In genomic region chr14:99203080-99203479, GRCh38 we compare ENCODE assay signal across 20 cellular contexts.
DNase-seq lines count a peak whose midpoint lies in the region; ATAC-seq and TF ChIP-seq lines count a peak whose summit lies in the region.
"Had no signal": no experiment of that assay in that cellular context is flagged by ENCODE, and none has a peak within 500 bp of the region (broad histone marks: within the 10 kb centered on the region; RNA-seq: fewer than 3 reads in every experiment).

No MANE protein-coding gene starts in this region.

- H3K27me3 ChIP-seq in mammary epithelial cell (ENCODE audit: insufficient read depth, low read length), result no peaks in the 10 kb centered on the region
- H3K27me3 ChIP-seq: thyroid gland had no signal

- no peak for DNase-seq in activated CD4-positive, alpha-beta T cell treated with anti-CD3 and anti-CD28 coated beads for 36 hours
- DNase-seq in activated CD4-positive, alpha-beta T cell treated with anti-CD3 and anti-CD28 coated beads, Interleukin-2, amount 50 U/mL, for 48 hours, result no peak
- peak; percentile 84 for DNase-seq in ELF-1 (ENCODE audit: low read depth, low spot score)
- no peak for DNase-seq in activated naive CD8-positive, alpha-beta T cell treated with anti-CD3 and anti-CD28 coated beads for 36 hours
- DNase-seq in natural killer cell treated with Interleukin-12 subunit alpha and Interleukin-12 subunit beta and Interleukin-15 and Interleukin-18, amount 100 ng/mL, for 72 hours (ENCODE audit: low spot score), result no peak
- DNase-seq in activated gamma-delta T cell (lab: John Stamatoyannopoulos, UW), result no peak
- DNase-seq in mammary epithelial cell, result no peak
- DNase-seq in NCI-H187 (lab: John Stamatoyannopoulos, UW), result no peak
- DNase-seq: activated CD8-positive, alpha-beta memory T cell treated with anti-CD3 and anti-CD28 coated beads, Interleukin-2, amount 50 U/mL, for 4 hours; amygdala; DMS153; heart right ventricle; NCI-H2029; NCI-H446; NK-92 treated with Interleukin-12 subunit alpha and Interleukin-12 subunit beta, amount 100 ng/mL, for 24 hours; RPMI8226; thyroid gland had no signal

- no peaks in the 10 kb centered on the region for H4K20me1 ChIP-seq in mammary epithelial cell (ENCODE audit: insufficient read depth, low read length)

- in situ Hi-C loops in mammary epithelial cell (cut with MboI; ENCODE audit: low sequenced_read_pairs in 2 of 2), result no loop called here

- H3K36me3 Mint-ChIP-seq in activated CD4-positive, alpha-beta T cell treated with anti-CD3 and anti-CD28 coated beads for 36 hours (ENCODE audit: low read depth), result peaks cover 74% of the 10 kb centered on the region
- peaks cover 54% of the 10 kb centered on the region for H3K36me3 Mint-ChIP-seq in activated naive CD8-positive, alpha-beta T cell treated with anti-CD3 and anti-CD28 coated beads for 36 hours
- H3K36me3 Mint-ChIP-seq in natural killer cell treated with Interleukin-12 subunit alpha and Interleukin-12 subunit beta and Interleukin-15 and Interleukin-18, amount 100 ng/mL, for 72 hours, result no peaks in the 10 kb centered on the region

- TF ChIP-seq CTCF in mammary epithelial cell (conservative IDR thresholded peaks at IDR 0.05 in 1 of 2, IDR thresholded peaks at IDR 0.05 in 1 of 2; ENCODE audit: extremely low read depth in 1 of 2, insufficient read depth in 1 of 2, low read depth in 1 of 2, low read length in 2 of 2), result no peak

- intact Hi-C loops in activated CD4-positive, alpha-beta T cell treated with anti-CD3 and anti-CD28 coated beads for 36 hours (cut with DNase I, micrococcal nuclease), result no loop called here
- intact Hi-C loops in mammary epithelial cell (cut with micrococcal nuclease), result no loop called here

- H3K4me3 ChIP-seq in mammary epithelial cell (replicated peaks in 1 of 3; ENCODE audit: insufficient read depth in 1 of 3, low read depth in 2 of 3, low read length in 3 of 3), result no peak overlapping the region
- H3K4me3 ChIP-seq: heart right ventricle, K562, lung, prostate gland, thyroid gland had no signal

- peak overlapping the region; percentile 44 for H3K4me3 Mint-ChIP-seq in activated CD4-positive, alpha-beta T cell treated with anti-CD3 and anti-CD28 coated beads for 36 hours
- H3K4me3 Mint-ChIP-seq in activated naive CD8-positive, alpha-beta T cell treated with anti-CD3 and anti-CD28 coated beads for 36 hours, result peak overlapping the region; percentile 69
- H3K4me3 Mint-ChIP-seq in natural killer cell treated with Interleukin-12 subunit alpha and Interleukin-12 subunit beta and Interleukin-15 and Interleukin-18, amount 100 ng/mL, for 72 hours, result no peak overlapping the region

- dilution Hi-C loops in mammary epithelial cell (cut with HindIII; ENCODE audit: low sequenced_read_pairs), result no loop called here

- no peak overlapping the region for H3K27ac ChIP-seq in mammary epithelial cell (ENCODE audit: insufficient read depth, low read depth, low read length)
- H3K27ac ChIP-seq: heart right ventricle, prostate gland, thyroid gland had no signal

- H3K4me1 ChIP-seq in mammary epithelial cell (ENCODE audit: insufficient read depth, low read length), result no peaks in the 10 kb centered on the region
- H3K4me1 ChIP-seq: prostate gland, thyroid gland had no signal

- peak; percentile 28 for ATAC-seq in activated CD4-positive, alpha-beta T cell treated with anti-CD3 and anti-CD28 coated beads for 36 hours
- no peak for ATAC-seq in natural killer cell treated with Interleukin-12 subunit alpha and Interleukin-12 subunit beta and Interleukin-15 and Interleukin-18, amount 100 ng/mL, for 72 hours
- ATAC-seq: heart right ventricle, K562 had no signal

- H3K79me2 ChIP-seq in mammary epithelial cell (ENCODE audit: insufficient read depth, low read length), result peaks cover 39% of the 10 kb centered on the region

- no peak overlapping the region for H3K9ac ChIP-seq in mammary epithelial cell (ENCODE audit: insufficient read depth, low read length)

- H3K4me2 ChIP-seq in mammary epithelial cell (ENCODE audit: insufficient read depth, low read depth, low read length), result no peak overlapping the region

- H3K27ac Mint-ChIP-seq in activated CD4-positive, alpha-beta T cell treated with anti-CD3 and anti-CD28 coated beads for 36 hours, result peak overlapping the region; percentile 99
- H3K27ac Mint-ChIP-seq in activated naive CD8-positive, alpha-beta T cell treated with anti-CD3 and anti-CD28 coated beads for 36 hours, result peak overlapping the region; percentile 96
- H3K27ac Mint-ChIP-seq in natural killer cell treated with Interleukin-12 subunit alpha and Interleukin-12 subunit beta and Interleukin-15 and Interleukin-18, amount 100 ng/mL, for 72 hours, result peak overlapping the region; percentile 79 to 93

- no peaks in the 10 kb centered on the region for H3K9me3 Mint-ChIP-seq in activated CD4-positive, alpha-beta T cell treated with anti-CD3 and anti-CD28 coated beads for 36 hours (ENCODE audit: low read depth)
- no peaks in the 10 kb centered on the region for H3K9me3 Mint-ChIP-seq in activated naive CD8-positive, alpha-beta T cell treated with anti-CD3 and anti-CD28 coated beads for 36 hours
- no peaks in the 10 kb centered on the region for H3K9me3 Mint-ChIP-seq in natural killer cell treated with Interleukin-12 subunit alpha and Interleukin-12 subunit beta and Interleukin-15 and Interleukin-18, amount 100 ng/mL, for 72 hours

- POLR2A ChIA-PET in activated CD4-positive, alpha-beta T cell treated with anti-CD3 and anti-CD28 coated beads for 36 hours (lab: Charles Lee), result interaction anchor here (2.3 kb wide), 1 partner anchor 12 kb away, joined by 5 read pairs; no protein-coding TSS in a partner anchor

- H3K36me3 ChIP-seq in mammary epithelial cell (ENCODE audit: insufficient read depth, low read length), result no peaks in the 10 kb centered on the region
- H3K36me3 ChIP-seq: heart right ventricle, prostate gland, thyroid gland had no signal

- CTCF ChIA-PET in activated CD4-positive, alpha-beta T cell treated with anti-CD3 and anti-CD28 coated beads for 36 hours (lab: Charles Lee), result interaction anchor here (0.5 to 3.0 kb wide), 9 partner anchors 9 to 1064 kb away, joined by 3 to 18 read pairs (median 4); no protein-coding TSS in a partner anchor
- CTCF ChIA-PET in mammary epithelial cell (lab: Charles Lee; ENCODE audit: low non-redundant PET), result no interaction called here

- H2AFZ ChIP-seq in mammary epithelial cell (ENCODE audit: low read depth, low read length), result no peak overlapping the region

- peaks cover 100% of the 10 kb centered on the region for H3K4me1 Mint-ChIP-seq in activated CD4-positive, alpha-beta T cell treated with anti-CD3 and anti-CD28 coated beads for 36 hours
- peaks cover 97% of the 10 kb centered on the region for H3K4me1 Mint-ChIP-seq in activated naive CD8-positive, alpha-beta T cell treated with anti-CD3 and anti-CD28 coated beads for 36 hours
- H3K4me1 Mint-ChIP-seq in natural killer cell treated with Interleukin-12 subunit alpha and Interleukin-12 subunit beta and Interleukin-15 and Interleukin-18, amount 100 ng/mL, for 72 hours (ENCODE audit: low read depth in 2 of 2), result peaks cover 53 to 57% of the 10 kb centered on the region in 2 donors

- no peaks in the 10 kb centered on the region for H3K9me3 ChIP-seq in mammary epithelial cell (replicated peaks; ENCODE audit: insufficient read depth, low read length)
- H3K9me3 ChIP-seq: heart right ventricle, prostate gland, thyroid gland had no signal

- no peaks in the 10 kb centered on the region for H3K27me3 Mint-ChIP-seq in activated CD4-positive, alpha-beta T cell treated with anti-CD3 and anti-CD28 coated beads for 36 hours
- no peaks in the 10 kb centered on the region for H3K27me3 Mint-ChIP-seq in activated naive CD8-positive, alpha-beta T cell treated with anti-CD3 and anti-CD28 coated beads for 36 hours
- no peaks in the 10 kb centered on the region for H3K27me3 Mint-ChIP-seq in natural killer cell treated with Interleukin-12 subunit alpha and Interleukin-12 subunit beta and Interleukin-15 and Interleukin-18, amount 100 ng/mL, for 72 hours

- BruUV-seq in mammary epithelial cell (replicated peaks; lab: Mats Ljungman, UMichigan), result no TSS peak

- WGBS in mammary epithelial cell (ENCODE audit: low coverage, missing lambda C conversion rate), result 100% methylated on average over 6 of the region's 6 CpGs
